In the genomic region with DNA sequence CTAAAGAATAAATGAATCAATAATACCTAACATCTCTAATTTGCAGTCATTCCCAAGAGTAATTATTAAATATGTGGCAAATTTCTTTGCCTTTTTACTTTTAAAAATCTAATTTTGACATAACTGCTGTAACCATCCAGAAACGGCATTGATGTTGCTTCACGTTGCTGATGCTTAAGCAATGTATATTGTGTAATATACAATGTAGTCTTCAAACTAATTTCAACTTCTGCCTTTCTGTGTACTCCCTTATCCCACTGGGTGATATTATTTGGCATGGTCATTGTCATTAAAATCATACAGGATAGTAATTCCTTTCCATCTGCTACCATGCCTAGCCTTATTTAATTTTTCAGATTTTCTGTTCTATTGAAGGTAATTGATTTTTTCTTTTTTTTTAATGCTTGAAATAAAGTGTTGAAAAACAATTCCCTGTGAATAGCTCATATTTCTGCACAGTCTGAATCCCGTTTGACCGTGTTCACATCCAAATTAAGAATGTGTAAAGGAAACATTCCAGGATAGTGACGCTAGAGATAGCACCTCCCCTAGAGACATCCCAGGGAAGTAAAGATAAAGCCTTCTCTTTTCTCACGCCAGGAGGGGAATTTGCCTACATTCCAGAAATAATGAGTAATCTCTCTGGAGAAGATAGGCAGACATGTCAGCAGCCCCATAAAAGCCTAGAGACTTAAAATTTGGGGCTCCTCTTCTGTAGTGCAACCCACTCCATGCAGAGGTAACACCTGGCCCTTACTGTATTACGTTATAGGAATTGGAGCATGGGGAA, we compare ENCODE assay signal across 1 cellular context.
TF ChIP-seq lines count a peak whose summit lies in the region.

No MANE protein-coding gene starts in this region.

TF ChIP-seq in GM23338, 12 proteins besides CTCF, POLR2A, EP300 and RAD21:
- TF ChIP-seq, protein P1, sequence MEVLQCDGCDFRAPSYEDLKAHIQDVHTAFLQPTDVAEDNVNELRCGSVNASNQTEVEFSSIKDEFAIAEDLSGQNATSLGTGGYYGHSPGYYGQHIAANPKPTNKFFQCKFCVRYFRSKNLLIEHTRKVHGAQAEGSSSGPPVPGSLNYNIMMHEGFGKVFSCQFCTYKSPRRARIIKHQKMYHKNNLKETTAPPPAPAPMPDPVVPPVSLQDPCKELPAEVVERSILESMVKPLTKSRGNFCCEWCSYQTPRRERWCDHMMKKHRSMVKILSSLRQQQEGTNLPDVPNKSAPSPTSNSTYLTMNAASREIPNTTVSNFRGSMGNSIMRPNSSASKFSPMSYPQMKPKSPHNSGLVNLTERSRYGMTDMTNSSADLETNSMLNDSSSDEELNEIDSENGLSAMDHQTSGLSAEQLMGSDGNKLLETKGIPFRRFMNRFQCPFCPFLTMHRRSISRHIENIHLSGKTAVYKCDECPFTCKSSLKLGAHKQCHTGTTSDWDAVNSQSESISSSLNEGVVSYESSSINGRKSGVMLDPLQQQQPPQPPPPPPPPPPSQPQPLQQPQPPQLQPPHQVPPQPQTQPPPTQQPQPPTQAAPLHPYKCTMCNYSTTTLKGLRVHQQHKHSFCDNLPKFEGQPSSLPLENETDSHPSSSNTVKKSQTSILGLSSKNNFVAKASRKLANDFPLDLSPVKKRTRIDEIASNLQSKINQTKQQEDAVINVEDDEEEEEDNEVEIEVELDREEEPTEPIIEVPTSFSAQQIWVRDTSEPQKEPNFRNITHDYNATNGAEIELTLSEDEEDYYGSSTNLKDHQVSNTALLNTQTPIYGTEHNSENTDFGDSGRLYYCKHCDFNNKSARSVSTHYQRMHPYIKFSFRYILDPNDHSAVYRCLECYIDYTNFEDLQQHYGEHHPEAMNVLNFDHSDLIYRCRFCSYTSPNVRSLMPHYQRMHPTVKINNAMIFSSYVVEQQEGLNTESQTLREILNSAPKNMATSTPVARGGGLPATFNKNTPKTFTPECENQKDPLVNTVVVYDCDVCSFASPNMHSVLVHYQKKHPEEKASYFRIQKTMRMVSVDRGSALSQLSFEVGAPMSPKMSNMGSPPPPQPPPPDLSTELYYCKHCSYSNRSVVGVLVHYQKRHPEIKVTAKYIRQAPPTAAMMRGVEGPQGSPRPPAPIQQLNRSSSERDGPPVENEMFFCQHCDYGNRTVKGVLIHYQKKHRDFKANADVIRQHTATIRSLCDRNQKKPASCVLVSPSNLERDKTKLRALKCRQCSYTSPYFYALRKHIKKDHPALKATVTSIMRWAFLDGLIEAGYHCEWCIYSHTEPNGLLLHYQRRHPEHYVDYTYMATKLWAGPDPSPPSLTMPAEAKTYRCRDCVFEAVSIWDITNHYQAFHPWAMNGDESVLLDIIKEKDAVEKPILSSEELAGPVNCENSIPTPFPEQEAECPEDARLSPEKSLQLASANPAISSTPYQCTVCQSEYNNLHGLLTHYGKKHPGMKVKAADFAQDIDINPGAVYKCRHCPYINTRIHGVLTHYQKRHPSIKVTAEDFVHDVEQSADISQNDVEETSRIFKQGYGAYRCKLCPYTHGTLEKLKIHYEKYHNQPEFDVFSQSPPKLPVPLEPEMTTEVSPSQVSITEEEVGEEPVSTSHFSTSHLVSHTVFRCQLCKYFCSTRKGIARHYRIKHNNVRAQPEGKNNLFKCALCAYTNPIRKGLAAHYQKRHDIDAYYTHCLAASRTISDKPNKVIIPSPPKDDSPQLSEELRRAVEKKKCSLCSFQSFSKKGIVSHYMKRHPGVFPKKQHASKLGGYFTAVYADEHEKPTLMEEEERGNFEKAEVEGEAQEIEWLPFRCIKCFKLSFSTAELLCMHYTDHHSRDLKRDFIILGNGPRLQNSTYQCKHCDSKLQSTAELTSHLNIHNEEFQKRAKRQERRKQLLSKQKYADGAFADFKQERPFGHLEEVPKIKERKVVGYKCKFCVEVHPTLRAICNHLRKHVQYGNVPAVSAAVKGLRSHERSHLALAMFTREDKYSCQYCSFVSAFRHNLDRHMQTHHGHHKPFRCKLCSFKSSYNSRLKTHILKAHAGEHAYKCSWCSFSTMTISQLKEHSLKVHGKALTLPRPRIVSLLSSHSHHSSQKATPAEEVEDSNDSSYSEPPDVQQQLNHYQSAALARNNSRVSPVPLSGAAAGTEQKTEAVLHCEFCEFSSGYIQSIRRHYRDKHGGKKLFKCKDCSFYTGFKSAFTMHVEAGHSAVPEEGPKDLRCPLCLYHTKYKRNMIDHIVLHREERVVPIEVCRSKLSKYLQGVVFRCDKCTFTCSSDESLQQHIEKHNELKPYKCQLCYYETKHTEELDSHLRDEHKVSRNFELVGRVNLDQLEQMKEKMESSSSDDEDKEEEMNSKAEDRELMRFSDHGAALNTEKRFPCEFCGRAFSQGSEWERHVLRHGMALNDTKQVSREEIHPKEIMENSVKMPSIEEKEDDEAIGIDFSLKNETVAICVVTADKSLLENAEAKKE (CRISPR knock-in tag; IDR thresholded peaks at IDR 0.05) = no peak
- TF ChIP-seq CREB1 (CRISPR knock-in tag; IDR thresholded peaks at IDR 0.05; ENCODE audit: low read depth) = no peak; the same call in 1 of the 2 replicates
- no peak; the same call in 1 of the 2 replicates for TF ChIP-seq NANOG (IDR thresholded peaks at IDR 0.05; ENCODE audit: borderline replicate concordance)
- TF ChIP-seq, protein P2, sequence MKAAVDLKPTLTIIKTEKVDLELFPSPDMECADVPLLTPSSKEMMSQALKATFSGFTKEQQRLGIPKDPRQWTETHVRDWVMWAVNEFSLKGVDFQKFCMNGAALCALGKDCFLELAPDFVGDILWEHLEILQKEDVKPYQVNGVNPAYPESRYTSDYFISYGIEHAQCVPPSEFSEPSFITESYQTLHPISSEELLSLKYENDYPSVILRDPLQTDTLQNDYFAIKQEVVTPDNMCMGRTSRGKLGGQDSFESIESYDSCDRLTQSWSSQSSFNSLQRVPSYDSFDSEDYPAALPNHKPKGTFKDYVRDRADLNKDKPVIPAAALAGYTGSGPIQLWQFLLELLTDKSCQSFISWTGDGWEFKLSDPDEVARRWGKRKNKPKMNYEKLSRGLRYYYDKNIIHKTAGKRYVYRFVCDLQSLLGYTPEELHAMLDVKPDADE (IDR thresholded peaks at IDR 0.05) = no peak
- TF ChIP-seq, protein P3, sequence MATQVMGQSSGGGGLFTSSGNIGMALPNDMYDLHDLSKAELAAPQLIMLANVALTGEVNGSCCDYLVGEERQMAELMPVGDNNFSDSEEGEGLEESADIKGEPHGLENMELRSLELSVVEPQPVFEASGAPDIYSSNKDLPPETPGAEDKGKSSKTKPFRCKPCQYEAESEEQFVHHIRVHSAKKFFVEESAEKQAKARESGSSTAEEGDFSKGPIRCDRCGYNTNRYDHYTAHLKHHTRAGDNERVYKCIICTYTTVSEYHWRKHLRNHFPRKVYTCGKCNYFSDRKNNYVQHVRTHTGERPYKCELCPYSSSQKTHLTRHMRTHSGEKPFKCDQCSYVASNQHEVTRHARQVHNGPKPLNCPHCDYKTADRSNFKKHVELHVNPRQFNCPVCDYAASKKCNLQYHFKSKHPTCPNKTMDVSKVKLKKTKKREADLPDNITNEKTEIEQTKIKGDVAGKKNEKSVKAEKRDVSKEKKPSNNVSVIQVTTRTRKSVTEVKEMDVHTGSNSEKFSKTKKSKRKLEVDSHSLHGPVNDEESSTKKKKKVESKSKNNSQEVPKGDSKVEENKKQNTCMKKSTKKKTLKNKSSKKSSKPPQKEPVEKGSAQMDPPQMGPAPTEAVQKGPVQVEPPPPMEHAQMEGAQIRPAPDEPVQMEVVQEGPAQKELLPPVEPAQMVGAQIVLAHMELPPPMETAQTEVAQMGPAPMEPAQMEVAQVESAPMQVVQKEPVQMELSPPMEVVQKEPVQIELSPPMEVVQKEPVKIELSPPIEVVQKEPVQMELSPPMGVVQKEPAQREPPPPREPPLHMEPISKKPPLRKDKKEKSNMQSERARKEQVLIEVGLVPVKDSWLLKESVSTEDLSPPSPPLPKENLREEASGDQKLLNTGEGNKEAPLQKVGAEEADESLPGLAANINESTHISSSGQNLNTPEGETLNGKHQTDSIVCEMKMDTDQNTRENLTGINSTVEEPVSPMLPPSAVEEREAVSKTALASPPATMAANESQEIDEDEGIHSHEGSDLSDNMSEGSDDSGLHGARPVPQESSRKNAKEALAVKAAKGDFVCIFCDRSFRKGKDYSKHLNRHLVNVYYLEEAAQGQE (IDR thresholded peaks at IDR 0.05; ENCODE audit: unreplicated experiment) = no peak
- TF ChIP-seq STAT1 (IDR thresholded peaks at IDR 0.05; ENCODE audit: unreplicated experiment) = no peak
TF ChIP-seq in GM23338: peak in this region for 0.
